ENCODE assay signal across 1 cellular context in genomic region chr9:15717290-15717689, GRCh38.
TF ChIP-seq lines count a peak whose summit lies in the region.

No MANE protein-coding gene starts in this region.

TF ChIP-seq in WTC11, 78 proteins besides CTCF, POLR2A, EP300 and RAD21 (continued from another document):
- TF ChIP-seq, protein P1, sequence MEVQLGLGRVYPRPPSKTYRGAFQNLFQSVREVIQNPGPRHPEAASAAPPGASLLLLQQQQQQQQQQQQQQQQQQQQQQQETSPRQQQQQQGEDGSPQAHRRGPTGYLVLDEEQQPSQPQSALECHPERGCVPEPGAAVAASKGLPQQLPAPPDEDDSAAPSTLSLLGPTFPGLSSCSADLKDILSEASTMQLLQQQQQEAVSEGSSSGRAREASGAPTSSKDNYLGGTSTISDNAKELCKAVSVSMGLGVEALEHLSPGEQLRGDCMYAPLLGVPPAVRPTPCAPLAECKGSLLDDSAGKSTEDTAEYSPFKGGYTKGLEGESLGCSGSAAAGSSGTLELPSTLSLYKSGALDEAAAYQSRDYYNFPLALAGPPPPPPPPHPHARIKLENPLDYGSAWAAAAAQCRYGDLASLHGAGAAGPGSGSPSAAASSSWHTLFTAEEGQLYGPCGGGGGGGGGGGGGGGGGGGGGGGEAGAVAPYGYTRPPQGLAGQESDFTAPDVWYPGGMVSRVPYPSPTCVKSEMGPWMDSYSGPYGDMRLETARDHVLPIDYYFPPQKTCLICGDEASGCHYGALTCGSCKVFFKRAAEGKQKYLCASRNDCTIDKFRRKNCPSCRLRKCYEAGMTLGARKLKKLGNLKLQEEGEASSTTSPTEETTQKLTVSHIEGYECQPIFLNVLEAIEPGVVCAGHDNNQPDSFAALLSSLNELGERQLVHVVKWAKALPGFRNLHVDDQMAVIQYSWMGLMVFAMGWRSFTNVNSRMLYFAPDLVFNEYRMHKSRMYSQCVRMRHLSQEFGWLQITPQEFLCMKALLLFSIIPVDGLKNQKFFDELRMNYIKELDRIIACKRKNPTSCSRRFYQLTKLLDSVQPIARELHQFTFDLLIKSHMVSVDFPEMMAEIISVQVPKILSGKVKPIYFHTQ (CRISPR knock-in tag; IDR thresholded peaks at IDR 0.05): no peak
- TF ChIP-seq, protein P2, sequence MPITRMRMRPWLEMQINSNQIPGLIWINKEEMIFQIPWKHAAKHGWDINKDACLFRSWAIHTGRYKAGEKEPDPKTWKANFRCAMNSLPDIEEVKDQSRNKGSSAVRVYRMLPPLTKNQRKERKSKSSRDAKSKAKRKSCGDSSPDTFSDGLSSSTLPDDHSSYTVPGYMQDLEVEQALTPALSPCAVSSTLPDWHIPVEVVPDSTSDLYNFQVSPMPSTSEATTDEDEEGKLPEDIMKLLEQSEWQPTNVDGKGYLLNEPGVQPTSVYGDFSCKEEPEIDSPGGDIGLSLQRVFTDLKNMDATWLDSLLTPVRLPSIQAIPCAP (CRISPR knock-in tag; IDR thresholded peaks at IDR 0.05): no peak
- no peak for TF ChIP-seq ETV6 (CRISPR knock-in tag; IDR thresholded peaks at IDR 0.05)
- no peak for TF ChIP-seq EMX1 (CRISPR knock-in tag; IDR thresholded peaks at IDR 0.05)
TF ChIP-seq in WTC11: peak in this region for 0.
